ENCODE assay signal across 9 cellular contexts in the genomic region with DNA sequence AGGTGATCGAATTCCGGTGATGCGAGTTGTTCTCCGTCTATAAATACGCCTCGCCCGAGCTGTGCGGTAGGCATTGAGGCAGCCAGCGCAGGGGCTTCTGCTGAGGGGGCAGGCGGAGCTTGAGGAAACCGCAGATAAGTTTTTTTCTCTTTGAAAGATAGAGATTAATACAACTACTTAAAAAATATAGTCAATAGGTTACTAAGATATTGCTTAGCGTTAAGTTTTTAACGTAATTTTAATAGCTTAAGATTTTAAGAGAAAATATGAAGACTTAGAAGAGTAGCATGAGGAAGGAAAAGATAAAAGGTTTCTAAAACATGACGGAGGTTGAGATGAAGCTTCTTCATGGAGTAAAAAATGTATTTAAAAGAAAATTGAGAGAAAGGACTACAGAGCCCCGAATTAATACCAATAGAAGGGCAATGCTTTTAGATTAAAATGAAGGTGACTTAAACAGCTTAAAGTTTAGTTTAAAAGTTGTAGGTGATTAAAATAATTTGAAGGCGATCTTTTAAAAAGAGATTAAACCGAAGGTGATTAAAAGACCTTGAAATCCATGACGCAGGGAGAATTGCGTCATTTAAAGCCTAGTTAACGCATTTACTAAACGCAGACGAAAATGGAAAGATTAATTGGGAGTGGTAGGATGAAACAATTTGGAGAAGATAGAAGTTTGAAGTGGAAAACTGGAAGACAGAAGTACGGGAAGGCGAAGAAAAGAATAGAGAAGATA. TPM values are rescaled to one million over a fixed set of nuclear protein-coding genes. Genes with fewer than 3 reads are reported as not detected.
DNase-seq lines count a peak whose midpoint lies in the region; ATAC-seq and TF ChIP-seq lines count a peak whose summit lies in the region.
"Had no signal": no experiment of that assay in that cellular context is flagged by ENCODE, and none has a peak within 500 bp of the region (broad histone marks: within the 10 kb centered on the region; RNA-seq: fewer than 3 reads in every experiment).

A gene (plus strand): TSS at position 69 of the 736 bp plus-strand sequence.

- H3K4me3 Mint-ChIP-seq in activated CD4-positive, alpha-beta T cell treated with anti-CD3 and anti-CD28 coated beads for 36 hours, result no peak within 1 kb of the TSS
- H3K4me3 Mint-ChIP-seq: stimulated activated naive CD8-positive, alpha-beta T cell treated with anti-CD3 and anti-CD28 coated beads, Interleukin-15, Interleukin-2, amounts not matched to agents 100 ng/mL and 50 ng/mL, for 24 hours had no signal

- DNase-seq in DMS153 treated with DMSO at 0.1 percent for 48 hours (lab: John Stamatoyannopoulos, UW; ENCODE audit: unreplicated experiment) (peak; percentile 91), NCI-H510A treated with DMSO at 0.1 percent for 48 hours (lab: John Stamatoyannopoulos, UW) (peak; percentile 94), choroid plexus epithelial cell (ENCODE audit: low read depth) (peak; percentile 99), left kidney (ENCODE audit: low read depth, low spot score) (peak; percentile 98)
- DNase-seq in activated CD4-positive, alpha-beta T cell treated with anti-CD3 and anti-CD28 coated beads for 36 hours, result peak; percentile 96
- DNase-seq in stimulated activated CD4-positive, alpha-beta T cell treated with anti-CD3 and anti-CD28 coated beads, Interleukin-1b, Interleukin-23, amount 100 ng/mL, for 4 hours (ENCODE audit: low read depth in 2 of 2), result peak; percentile 84 to 97

- no peak within 1 kb of the TSS for H3K27ac Mint-ChIP-seq in activated CD4-positive, alpha-beta T cell treated with anti-CD3 and anti-CD28 coated beads for 36 hours
- H3K27ac Mint-ChIP-seq: stimulated activated naive CD8-positive, alpha-beta T cell treated with anti-CD3 and anti-CD28 coated beads, Interleukin-15, Interleukin-2, amounts not matched to agents 100 ng/mL and 50 ng/mL, for 24 hours had no signal

- H3K36me3 Mint-ChIP-seq in activated CD4-positive, alpha-beta T cell treated with anti-CD3 and anti-CD28 coated beads for 36 hours (ENCODE audit: low read depth), result peaks cover 2% of the 10 kb centered on the region

- H3K4me1 Mint-ChIP-seq in activated CD4-positive, alpha-beta T cell treated with anti-CD3 and anti-CD28 coated beads for 36 hours, result peaks cover 30% of the 10 kb centered on the region

- H3K4me3 ChIP-seq in choroid plexus epithelial cell (ENCODE audit: low read depth, low read length), result peak within 1 kb of the TSS; percentile 80

- ATAC-seq in HG03175 (IDR thresholded peaks at IDR 0.05; ENCODE audit: unreplicated experiment) (peak; percentile 28), HG02970 (IDR thresholded peaks at IDR 0.05; ENCODE audit: low FRiP score, unreplicated experiment) (no peak)
- peak; percentile 24 for ATAC-seq in activated CD4-positive, alpha-beta T cell treated with anti-CD3 and anti-CD28 coated beads for 36 hours

- H3K27me3 Mint-ChIP-seq in activated CD4-positive, alpha-beta T cell treated with anti-CD3 and anti-CD28 coated beads for 36 hours, result no peaks in the 10 kb centered on the region
- H3K27me3 Mint-ChIP-seq: stimulated activated naive CD8-positive, alpha-beta T cell treated with anti-CD3 and anti-CD28 coated beads, Interleukin-15, Interleukin-2, amounts not matched to agents 100 ng/mL and 50 ng/mL, for 24 hours had no signal

- H3K9me3 Mint-ChIP-seq in activated CD4-positive, alpha-beta T cell treated with anti-CD3 and anti-CD28 coated beads for 36 hours (ENCODE audit: low read depth), result no peaks in the 10 kb centered on the region
- H3K9me3 Mint-ChIP-seq: stimulated activated naive CD8-positive, alpha-beta T cell treated with anti-CD3 and anti-CD28 coated beads, Interleukin-15, Interleukin-2, amounts not matched to agents 100 ng/mL and 50 ng/mL, for 24 hours had no signal

- intact Hi-C loops in activated CD4-positive, alpha-beta T cell treated with anti-CD3 and anti-CD28 coated beads for 36 hours (cut with DNase I, micrococcal nuclease), result no loop called here

- CTCF ChIA-PET in activated CD4-positive, alpha-beta T cell treated with anti-CD3 and anti-CD28 coated beads for 36 hours (lab: Charles Lee), result interaction anchor here (1.0 to 6.0 kb wide), 11 partner anchors 9 to 237 kb away, joined by 3 to 90 read pairs (median 6); a partner anchor contains a TSS

- POLR2A ChIA-PET in activated CD4-positive, alpha-beta T cell treated with anti-CD3 and anti-CD28 coated beads for 36 hours (lab: Charles Lee), result interaction anchor here (0.6 to 25.9 kb wide), 35 partner anchors 8 to 721 kb away, joined by 3 to 1637 read pairs (median 4); a partner anchor contains a TSS

- TF ChIP-seq CTCF in choroid plexus epithelial cell (conservative IDR thresholded peaks at IDR 0.05; ENCODE audit: low read depth, low read length), result no peak

RNA-seq across cellular contexts. Expression of the gene that starts here (rescaled TPM):
- total RNA-seq in activated CD4-positive, alpha-beta T cell treated with anti-CD3 and anti-CD28 coated beads for 36 hours, result 1,000 to 10,000 TPM; 7,016 to 9,748 TPM
